Comparison of ENCODE assay signal across 6 cellular contexts in genomic region chr5:142013734-142014495, GRCh38. TPM values are rescaled to one million over a fixed set of nuclear protein-coding genes. Genes with fewer than 3 reads are reported as not detected.
DNase-seq lines count a peak whose midpoint lies in the region; ATAC-seq and TF ChIP-seq lines count a peak whose summit lies in the region.

No MANE protein-coding gene starts in this region.

- H3K4me3 ChIP-seq in OCI-LY3 (ENCODE audit: low read length): peak overlapping the region; percentile 95
- no peak overlapping the region for H3K4me3 ChIP-seq in effector memory CD4-positive, alpha-beta T cell (ENCODE audit: insufficient read depth, low read depth, low read length, poor library complexity, severe bottlenecking)
- H3K4me3 ChIP-seq in sigmoid colon: no peak overlapping the region

- no peak for TF ChIP-seq POLR2A in sigmoid colon (IDR thresholded peaks at IDR 0.05)

- H3K27ac ChIP-seq in OCI-LY3 (ENCODE audit: low read length) (no peak overlapping the region), sigmoid colon (peak overlapping the region; percentile 83 to 87 (median 86))
- H3K27ac ChIP-seq in effector memory CD4-positive, alpha-beta T cell (ENCODE audit: insufficient read depth, low read length, poor library complexity, severe bottlenecking): peak overlapping the region; percentile 66

- H3K4me2 ChIP-seq in OCI-LY3 (ENCODE audit: low read length): peak overlapping the region; percentile 87

- no peaks in the 10 kb centered on the region for H3K27me3 ChIP-seq in OCI-LY3 (ENCODE audit: low read depth, low read length)
- H3K27me3 ChIP-seq in effector memory CD4-positive, alpha-beta T cell (replicated peaks; ENCODE audit: control insufficient read depth, insufficient read depth, low read length, poor library complexity, severe bottlenecking): no peaks in the 10 kb centered on the region
- no peaks in the 10 kb centered on the region for H3K27me3 ChIP-seq in sigmoid colon

- no peak for TF ChIP-seq CTCF in OCI-LY3 (IDR thresholded peaks at IDR 0.05; ENCODE audit: low read depth, low read length)
- no peak for TF ChIP-seq CTCF in sigmoid colon (IDR thresholded peaks at IDR 0.05)

- H3K9me3 ChIP-seq in OCI-LY3 (ENCODE audit: insufficient read depth, low read length) (no peaks in the 10 kb centered on the region), sigmoid colon (no peaks in the 10 kb centered on the region)
- no peaks in the 10 kb centered on the region for H3K9me3 ChIP-seq in effector memory CD4-positive, alpha-beta T cell (ENCODE audit: control insufficient read depth, low read length)

- peak overlapping the region; percentile 84; the same call in 1 of the 2 replicates for H2AFZ ChIP-seq in OCI-LY3 (ENCODE audit: low read depth, low read length)

- H3K9ac ChIP-seq in OCI-LY3 (ENCODE audit: low read length): peak overlapping the region; percentile 92; the same call in 1 of the 2 replicates

- H4K20me1 ChIP-seq in OCI-LY3 (ENCODE audit: insufficient read depth, low read length): no peaks in the 10 kb centered on the region

- intact Hi-C loops in sigmoid colon (cut with DNase I): loop anchor here (2.0 to 10.0 kb wide), 4 partner anchors 45 to 341 kb away; partner anchors contain the start of genes NDFIP1 and RNF14

- H3K79me2 ChIP-seq in OCI-LY3 (ENCODE audit: low read length): peaks cover 2% of the 10 kb centered on the region; the same call in 1 of the 2 replicates

- WGBS in sigmoid colon, 2 donors: 82 to 90% methylated on average over 16 of the region's 16 CpGs

- peaks cover 30% of the 10 kb centered on the region for H3K4me1 ChIP-seq in OCI-LY3 (ENCODE audit: low read length)
- peaks cover 42% of the 10 kb centered on the region for H3K4me1 ChIP-seq in effector memory CD4-positive, alpha-beta T cell (ENCODE audit: control insufficient read depth, insufficient read depth, low read length, poor library complexity, severe bottlenecking)
- H3K4me1 ChIP-seq in sigmoid colon: peaks cover 0 to 29% (median 18%) of the 10 kb centered on the region in 4 donors

- H3K36me3 ChIP-seq in OCI-LY3 (replicated peaks; ENCODE audit: low read depth, low read length) (no peaks in the 10 kb centered on the region), sigmoid colon (peaks cover 0 to 10% (median 0%) of the 10 kb centered on the region in 4 donors)
- H3K36me3 ChIP-seq in effector memory CD4-positive, alpha-beta T cell (ENCODE audit: control insufficient read depth, insufficient read depth, low read length): no peaks in the 10 kb centered on the region

- no peak for DNase-seq in effector memory CD4-positive, alpha-beta T cell
- DNase-seq in sigmoid colon (peak; percentile 77), NCI-H128 (lab: John Stamatoyannopoulos, UW; ENCODE audit: unreplicated experiment) (no peak)

- no peak for TF ChIP-seq EP300 in sigmoid colon (IDR thresholded peaks at IDR 0.05)

- ATAC-seq in GM18517 (IDR thresholded peaks at IDR 0.05; ENCODE audit: unreplicated experiment): no peak
- no peak for ATAC-seq in HG03460 (IDR thresholded peaks at IDR 0.05; ENCODE audit: unreplicated experiment)

RNA-seq across cellular contexts. Expression of gene GNPDA1, which starts 1.1 kb away (rescaled TPM):
- total RNA-seq in sigmoid colon: 10 to 100 TPM; 23.0 to 58.1 (median 27.7) TPM
- polyA plus RNA-seq in sigmoid colon: 10 to 100 TPM; 18.6 to 26.6 (median 19.3) TPM

RNA-seq across cellular contexts. Expression of gene RNF14, which starts 45.0 kb away (rescaled TPM):
- total RNA-seq in sigmoid colon: 10 to 100 TPM; 30.7 to 70.1 (median 53.5) TPM
- polyA plus RNA-seq in sigmoid colon: 10 to 100 TPM; 31.5 to 43.2 (median 42.6) TPM

RNA-seq across cellular contexts. Expression of gene PCDH12, which starts 55.9 kb away (rescaled TPM):
- 1 to 10 TPM in 3 of 4 donors, under 1 TPM in 1; 0.55 to 6.2 (median 2.9) TPM for total RNA-seq in sigmoid colon
- under 1 TPM; 0.23 to 0.69 (median 0.60) TPM for polyA plus RNA-seq in sigmoid colon
